11 cellular contexts compared by ENCODE assay signal in the genomic region with DNA sequence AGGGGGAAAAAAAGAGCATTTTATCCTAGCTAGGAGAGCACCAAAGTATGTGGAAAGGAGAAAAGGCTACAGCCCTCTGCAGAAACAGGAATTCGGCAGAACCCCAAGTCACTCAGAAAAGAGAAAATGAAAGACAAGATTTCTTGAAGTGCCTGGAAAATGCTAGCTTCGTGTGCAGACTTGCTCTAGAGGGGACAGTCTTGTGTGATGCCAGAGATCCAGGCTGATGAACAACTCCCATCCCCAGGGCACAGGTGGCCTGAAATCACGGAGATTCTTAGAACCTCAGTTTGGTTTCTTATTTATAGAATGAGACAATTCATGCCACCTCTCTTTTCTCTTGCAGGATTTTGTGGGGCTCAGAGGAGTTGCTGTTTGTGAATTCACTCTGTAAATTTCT.
DNase-seq lines count a peak whose midpoint lies in the region; ATAC-seq lines count a peak whose summit lies in the region.
"Had no signal": no experiment of that assay in that cellular context is flagged by ENCODE, and none has a peak within 500 bp of the region (broad histone marks: within the 10 kb centered on the region; RNA-seq: fewer than 3 reads in every experiment).

No MANE protein-coding gene starts in this region.

- no peak for DNase-seq in CD4-positive, alpha-beta memory T cell
- DNase-seq in activated T-helper 2 cell treated with anti-CD3 and anti-CD28 coated beads, Interferon-gamma antibody, Interleukin-2, Interleukin-4, amounts not matched to agents 10 μg/mL and 5 μg/mL and 100 μg/mL, durations not matched to agents 14 hours and 24 hours and 36 hours (ENCODE audit: low spot score) = no peak
- peak in 1 of 10 donors; percentile 19 for DNase-seq in naive thymus-derived CD8-positive, alpha-beta T cell
- DNase-seq in glomerular visceral epithelial cell (ENCODE audit: extremely low spot score) (no peak), GM03348 (ENCODE audit: low spot score) (no peak)
- DNase-seq: hippocampal formation, NCI-H1436 treated with DMSO at 0.1 percent for 48 hours had no signal

- H3K27me3 Mint-ChIP-seq in CD4-positive, alpha-beta memory T cell = no peaks in the 10 kb centered on the region
- no peaks in the 10 kb centered on the region for H3K27me3 Mint-ChIP-seq in activated T-helper 2 cell treated with anti-CD3 and anti-CD28 coated beads, Interferon-gamma antibody, Interleukin-2, Interleukin-4, amounts not matched to agents 10 μg/mL and 5 μg/mL and 100 μg/mL, durations not matched to agents 14 hours and 24 hours and 36 hours (ENCODE audit: low read depth)
- no peaks in the 10 kb centered on the region for H3K27me3 Mint-ChIP-seq in naive thymus-derived CD8-positive, alpha-beta T cell

- CTCF ChIA-PET in CD4-positive, alpha-beta memory T cell (lab: Charles Lee; ENCODE audit: partially characterized antibody) = interaction anchor here (1.0 to 2.4 kb wide), 5 partner anchors 14 to 100 kb away, joined by 3 to 9 read pairs (median 8); no protein-coding TSS in a partner anchor

- no peaks in the 10 kb centered on the region for H3K27me3 ChIP-seq in CD4-positive, alpha-beta memory T cell (ENCODE audit: insufficient read depth, low read length)
- H3K27me3 ChIP-seq: suprapubic skin had no signal

- ATAC-seq in HG02798 (IDR thresholded peaks at IDR 0.05; ENCODE audit: poor library complexity, unreplicated experiment) = peak; percentile 6
- ATAC-seq in naive thymus-derived CD8-positive, alpha-beta T cell = peak; percentile 4 to 5
- ATAC-seq in GM21423 (IDR thresholded peaks at IDR 0.05; ENCODE audit: unreplicated experiment) = no peak
- no peak for ATAC-seq in HG03095 (IDR thresholded peaks at IDR 0.05; ENCODE audit: unreplicated experiment)

- POLR2A ChIA-PET in CD4-positive, alpha-beta memory T cell (lab: Charles Lee; ENCODE audit: partially characterized antibody) = interaction anchor here (0.9 to 4.1 kb wide), 13 partner anchors 9 to 99 kb away, joined by 3 to 27 read pairs (median 3); no protein-coding TSS in a partner anchor
- POLR2A ChIA-PET in naive thymus-derived CD8-positive, alpha-beta T cell (lab: Charles Lee) = interaction anchor here (1.0 to 1.9 kb wide), 7 partner anchors 11 to 41 kb away, joined by 3 to 8 read pairs (median 4); no protein-coding TSS in a partner anchor

- no peaks in the 10 kb centered on the region for H3K9me3 ChIP-seq in CD4-positive, alpha-beta memory T cell (ENCODE audit: control insufficient read depth in 1 of 2, low read length in 2 of 2)
- H3K9me3 ChIP-seq: suprapubic skin had no signal

- peaks cover 98% of the 10 kb centered on the region for H3K4me1 ChIP-seq in CD4-positive, alpha-beta memory T cell (ENCODE audit: insufficient read depth, low read length)
- H3K4me1 ChIP-seq: suprapubic skin had no signal

- intact Hi-C loops in CD4-positive, alpha-beta memory T cell (cut with micrococcal nuclease) = loop anchor here (1.0 to 10.0 kb wide), 7 partner anchors 13 to 237 kb away; no protein-coding TSS in a partner anchor
- intact Hi-C loops in activated T-helper 2 cell treated with anti-CD3 and anti-CD28 coated beads, Interferon-gamma antibody, Interleukin-2, Interleukin-4, amounts not matched to agents 10 μg/mL and 5 μg/mL and 100 μg/mL, durations not matched to agents 14 hours and 24 hours and 36 hours (cut with micrococcal nuclease) = loop anchor here (1.0 to 10.0 kb wide), 12 partner anchors 9 to 537 kb away; no protein-coding TSS in a partner anchor

- no peak overlapping the region for H3K4me3 ChIP-seq in CD4-positive, alpha-beta memory T cell (ENCODE audit: low read length in 2 of 2)
- H3K4me3 ChIP-seq: suprapubic skin had no signal

- peak overlapping the region; percentile 74 to 93 (median 80) for H3K4me3 Mint-ChIP-seq in CD4-positive, alpha-beta memory T cell
- peak overlapping the region; percentile 75 for H3K4me3 Mint-ChIP-seq in activated T-helper 2 cell treated with anti-CD3 and anti-CD28 coated beads, Interferon-gamma antibody, Interleukin-2, Interleukin-4, amounts not matched to agents 10 μg/mL and 5 μg/mL and 100 μg/mL, durations not matched to agents 14 hours and 24 hours and 36 hours (ENCODE audit: low read depth)
- peak overlapping the region; percentile 69 to 88 (median 84) for H3K4me3 Mint-ChIP-seq in naive thymus-derived CD8-positive, alpha-beta T cell

- H3K4me1 Mint-ChIP-seq in CD4-positive, alpha-beta memory T cell = peaks cover 28 to 92% (median 85%) of the 10 kb centered on the region in 4 donors
- H3K4me1 Mint-ChIP-seq in activated T-helper 2 cell treated with anti-CD3 and anti-CD28 coated beads, Interferon-gamma antibody, Interleukin-2, Interleukin-4, amounts not matched to agents 10 μg/mL and 5 μg/mL and 100 μg/mL, durations not matched to agents 14 hours and 24 hours and 36 hours (ENCODE audit: low read depth) = peaks cover 84% of the 10 kb centered on the region
- peaks cover 60 to 93% (median 90%) of the 10 kb centered on the region in 4 donors for H3K4me1 Mint-ChIP-seq in naive thymus-derived CD8-positive, alpha-beta T cell

- peak overlapping the region; percentile 93 to 97 (median 95) for H3K27ac Mint-ChIP-seq in CD4-positive, alpha-beta memory T cell
- H3K27ac Mint-ChIP-seq in activated T-helper 2 cell treated with anti-CD3 and anti-CD28 coated beads, Interferon-gamma antibody, Interleukin-2, Interleukin-4, amounts not matched to agents 10 μg/mL and 5 μg/mL and 100 μg/mL, durations not matched to agents 14 hours and 24 hours and 36 hours = peak overlapping the region; percentile 94
- peak overlapping the region; percentile 84 to 99 (median 96) for H3K27ac Mint-ChIP-seq in naive thymus-derived CD8-positive, alpha-beta T cell

- H3K36me3 Mint-ChIP-seq in CD4-positive, alpha-beta memory T cell = peaks cover 10 to 28% of the 10 kb centered on the region in 2 donors
- peaks cover 39% of the 10 kb centered on the region for H3K36me3 Mint-ChIP-seq in activated T-helper 2 cell treated with anti-CD3 and anti-CD28 coated beads, Interferon-gamma antibody, Interleukin-2, Interleukin-4, amounts not matched to agents 10 μg/mL and 5 μg/mL and 100 μg/mL, durations not matched to agents 14 hours and 24 hours and 36 hours (ENCODE audit: low read depth)
- peaks cover 0 to 9% (median 0%) of the 10 kb centered on the region in 3 donors for H3K36me3 Mint-ChIP-seq in naive thymus-derived CD8-positive, alpha-beta T cell

- peak overlapping the region; percentile 54 for H3K27ac ChIP-seq in CD4-positive, alpha-beta memory T cell (ENCODE audit: low read depth, low read length)
- H3K27ac ChIP-seq: suprapubic skin had no signal

- H3K9me3 Mint-ChIP-seq in CD4-positive, alpha-beta memory T cell = peaks cover 0 to 3% (median 0%) of the 10 kb centered on the region in 8 donors
- no peaks in the 10 kb centered on the region for H3K9me3 Mint-ChIP-seq in activated T-helper 2 cell treated with anti-CD3 and anti-CD28 coated beads, Interferon-gamma antibody, Interleukin-2, Interleukin-4, amounts not matched to agents 10 μg/mL and 5 μg/mL and 100 μg/mL, durations not matched to agents 14 hours and 24 hours and 36 hours
- H3K9me3 Mint-ChIP-seq in naive thymus-derived CD8-positive, alpha-beta T cell = no peaks in the 10 kb centered on the region

- no peaks in the 10 kb centered on the region for H3K36me3 ChIP-seq in CD4-positive, alpha-beta memory T cell (ENCODE audit: insufficient read depth, low read length)
- H3K36me3 ChIP-seq: suprapubic skin had no signal

Comparison
In these comparisons a context has a peak if more than half of its experiments do, and no peak if none do; other contexts are left out.
1. ATAC-seq: peak in HG02798 (single experiment) and naive thymus-derived CD8-positive, alpha-beta T cell (2 of 2); none in GM21423 (single experiment) and HG03095 (single experiment).
2. Peak in every context shown above with its lines, with median percentiles within 50 percentile points of each other: H3K27ac Mint-ChIP-seq and H3K4me3 Mint-ChIP-seq.